Comparison of ENCODE assay signal across 10 cellular contexts in the genomic region with DNA sequence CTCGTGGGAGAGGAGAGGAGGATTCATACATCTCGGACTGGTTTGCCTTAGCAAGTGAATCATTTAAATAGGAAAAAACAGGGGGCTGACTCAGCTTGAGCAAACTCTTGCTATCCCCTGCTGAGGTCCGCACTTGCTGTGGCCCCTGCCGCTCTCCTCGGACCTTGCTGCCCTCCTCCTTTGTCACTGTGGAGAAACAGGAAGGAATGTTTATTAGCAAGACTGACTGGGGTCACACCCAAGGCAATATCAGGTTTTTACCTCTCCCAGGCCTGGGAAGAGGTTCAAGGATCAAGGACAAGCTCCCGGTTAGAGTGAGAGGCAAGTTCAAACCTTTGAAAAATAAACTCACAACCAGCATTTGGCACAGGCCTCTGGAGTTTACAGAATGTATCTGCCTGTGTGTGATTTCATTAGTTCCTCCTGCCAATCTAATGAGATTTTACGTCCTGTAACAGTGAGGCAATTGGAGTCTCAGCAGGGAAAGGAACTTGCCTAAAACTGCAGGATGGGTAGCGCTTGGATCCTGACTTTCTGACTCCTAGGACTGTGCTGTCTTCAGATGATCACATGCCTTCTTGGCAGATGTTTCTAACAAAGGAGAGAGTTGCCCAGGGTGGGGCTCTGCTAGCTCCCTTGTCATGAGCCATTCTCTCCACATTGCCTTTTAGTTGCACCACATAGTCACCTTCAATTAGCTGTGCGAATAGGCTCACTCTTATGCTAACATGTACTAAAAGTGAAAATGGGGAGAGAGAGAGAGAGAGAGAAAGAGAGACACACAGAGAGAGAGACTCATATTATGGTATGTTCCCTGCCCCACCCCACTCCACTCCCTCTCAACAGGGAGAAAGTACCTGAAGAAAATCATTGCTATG.
DNase-seq lines count a peak whose midpoint lies in the region; ATAC-seq and TF ChIP-seq lines count a peak whose summit lies in the region.
"Had no signal": no experiment of that assay in that cellular context is flagged by ENCODE, and none has a peak within 500 bp of the region (broad histone marks: within the 10 kb centered on the region; RNA-seq: fewer than 3 reads in every experiment).

No MANE protein-coding gene starts in this region.

- no peaks in the 10 kb centered on the region for H4K20me1 ChIP-seq in GM23338 (replicated peaks; ENCODE audit: insufficient read depth)

- H3K4me1 ChIP-seq in GM23338 (ENCODE audit: insufficient read depth) (peaks cover 22% of the 10 kb centered on the region), trophoblast cell (ENCODE audit: control insufficient read depth in 1 of 2, insufficient read depth in 2 of 2, low read length in 2 of 2) (peaks cover 7 to 9% of the 10 kb centered on the region in 2 experiments)
- H3K4me1 ChIP-seq: tibial artery had no signal

- DNase-seq in GM23338 (ENCODE audit: low spot score) (peak; percentile 56), SW480 (ENCODE audit: low spot score) (peak; percentile 37), glomerular visceral epithelial cell (ENCODE audit: extremely low spot score) (peak; percentile 75), trophoblast cell (no peak), T-helper 1 cell (no peak), NCI-H526 (lab: John Stamatoyannopoulos, UW) (no peak), DMS53 (lab: John Stamatoyannopoulos, UW) (no peak)
- DNase-seq: NCI-H1092 treated with DMSO at 0.1 percent for 48 hours, tibial artery had no signal

- H3K79me1 ChIP-seq in trophoblast cell (ENCODE audit: low read length), result peaks cover 18% of the 10 kb centered on the region

- no peaks in the 10 kb centered on the region for H3K27me3 Mint-ChIP-seq in GM23338 (ENCODE audit: insufficient read depth, low read depth, poor library complexity)

- H3K27ac Mint-ChIP-seq in GM23338, result peak overlapping the region; percentile 57; the same call in 1 of the 2 replicates

- peak overlapping the region; percentile 74 for H4K12ac ChIP-seq in trophoblast cell (ENCODE audit: low read depth, low read length)

- H2BK120ac ChIP-seq in trophoblast cell (ENCODE audit: insufficient read depth, low read length, poor library complexity), result peak overlapping the region; percentile 76

- H4K8ac ChIP-seq in trophoblast cell (ENCODE audit: low read depth, low read length), result peak overlapping the region; percentile 89

- peak overlapping the region; percentile 80 for H2AFZ ChIP-seq in GM23338
- H2AFZ ChIP-seq in trophoblast cell (ENCODE audit: insufficient read depth, low read length, poor library complexity), result peak overlapping the region; percentile 88

- WGBS in trophoblast cell (ENCODE audit: extremely low coverage, insufficient coverage, insufficient read length), result no CpG with 5 or more reads among the region's 9 CpGs

- peak overlapping the region; percentile 100 for H2BK12ac ChIP-seq in trophoblast cell (ENCODE audit: low read length)

- H3K4ac ChIP-seq in trophoblast cell (ENCODE audit: low read depth, low read length), result peak overlapping the region; percentile 77

- peak overlapping the region; percentile 87 for H3K14ac ChIP-seq in trophoblast cell (ENCODE audit: low read length)

- peak overlapping the region; percentile 81 for H2BK5ac ChIP-seq in trophoblast cell (ENCODE audit: low read depth, low read length, poor library complexity)

- no peaks in the 10 kb centered on the region for H3K36me3 Mint-ChIP-seq in GM23338 (ENCODE audit: low read depth)

- no peak overlapping the region for H3K23ac ChIP-seq in trophoblast cell (ENCODE audit: low read length)

- peak overlapping the region; percentile 28; the same call in 2 of the 3 replicates for H3K4me3 Mint-ChIP-seq in GM23338

- H3K27me3 ChIP-seq in GM23338 (ENCODE audit: insufficient read depth) (no peaks in the 10 kb centered on the region), trophoblast cell (ENCODE audit: insufficient read depth, low read length) (no peaks in the 10 kb centered on the region)
- H3K27me3 ChIP-seq: tibial artery had no signal

- H3K9me3 Mint-ChIP-seq in GM23338, result no peaks in the 10 kb centered on the region

- H3K4me3 ChIP-seq in GM23338 (peak overlapping the region; percentile 11; the same call in 1 of the 2 replicates), trophoblast cell (ENCODE audit: low read depth, low read length) (no peak overlapping the region)
- H3K4me3 ChIP-seq: tibial artery had no signal

- ATAC-seq in GM23338, result peak; percentile 86
- no peak for ATAC-seq in HG03139 (IDR thresholded peaks at IDR 0.05; ENCODE audit: unreplicated experiment)

- H3K79me2 ChIP-seq in GM23338 (replicated peaks; ENCODE audit: insufficient read depth) (no peaks in the 10 kb centered on the region), trophoblast cell (ENCODE audit: control insufficient read depth, insufficient read depth, low read length, poor library complexity) (peaks cover 5% of the 10 kb centered on the region)

- no peak for TF ChIP-seq CTCF in GM23338 (conservative IDR thresholded peaks at IDR 0.05; ENCODE audit: low read depth in 2 of 2)

- H2AK5ac ChIP-seq in trophoblast cell (ENCODE audit: low read length), result peak overlapping the region; percentile 86

- H3F3A ChIP-seq in GM23338 (replicated peaks; ENCODE audit: low read depth), result no peaks in the 10 kb centered on the region

- H3K27ac ChIP-seq in GM23338 (ENCODE audit: low read depth) (no peak overlapping the region; the same call in 1 of the 2 replicates), trophoblast cell (ENCODE audit: low read depth, low read length) (peak overlapping the region; percentile 7)
- H3K27ac ChIP-seq: tibial artery had no signal

- H3K36me3 ChIP-seq in GM23338 (ENCODE audit: insufficient read depth), result no peaks in the 10 kb centered on the region
- no peaks in the 10 kb centered on the region for H3K36me3 ChIP-seq in trophoblast cell (ENCODE audit: control insufficient read depth in 1 of 2, insufficient read depth in 2 of 2, low read length in 2 of 2)
- H3K36me3 ChIP-seq: tibial artery had no signal

- H3K4me1 Mint-ChIP-seq in GM23338, result peaks cover 18% of the 10 kb centered on the region

- no peak overlapping the region for H3K9ac ChIP-seq in trophoblast cell (ENCODE audit: low read length)

- H3K4me2 ChIP-seq in GM23338 (peak overlapping the region; percentile 56), trophoblast cell (ENCODE audit: low read length) (no peak overlapping the region)

- H3K9me2 ChIP-seq in GM23338 (ENCODE audit: insufficient read depth), result no peaks in the 10 kb centered on the region

- no peaks in the 10 kb centered on the region for H3K9me3 ChIP-seq in trophoblast cell (ENCODE audit: insufficient read depth, low read depth, low read length)
- H3K9me3 ChIP-seq: tibial artery had no signal

- peak overlapping the region; percentile 93 for H4K91ac ChIP-seq in trophoblast cell (ENCODE audit: low read depth, low read length)

- peak overlapping the region; percentile 94 for H3K18ac ChIP-seq in trophoblast cell (ENCODE audit: low read length)

TF ChIP-seq in GM23338, 12 proteins besides CTCF, POLR2A, EP300 and RAD21 (continues in another document):
- TF ChIP-seq, protein P1, sequence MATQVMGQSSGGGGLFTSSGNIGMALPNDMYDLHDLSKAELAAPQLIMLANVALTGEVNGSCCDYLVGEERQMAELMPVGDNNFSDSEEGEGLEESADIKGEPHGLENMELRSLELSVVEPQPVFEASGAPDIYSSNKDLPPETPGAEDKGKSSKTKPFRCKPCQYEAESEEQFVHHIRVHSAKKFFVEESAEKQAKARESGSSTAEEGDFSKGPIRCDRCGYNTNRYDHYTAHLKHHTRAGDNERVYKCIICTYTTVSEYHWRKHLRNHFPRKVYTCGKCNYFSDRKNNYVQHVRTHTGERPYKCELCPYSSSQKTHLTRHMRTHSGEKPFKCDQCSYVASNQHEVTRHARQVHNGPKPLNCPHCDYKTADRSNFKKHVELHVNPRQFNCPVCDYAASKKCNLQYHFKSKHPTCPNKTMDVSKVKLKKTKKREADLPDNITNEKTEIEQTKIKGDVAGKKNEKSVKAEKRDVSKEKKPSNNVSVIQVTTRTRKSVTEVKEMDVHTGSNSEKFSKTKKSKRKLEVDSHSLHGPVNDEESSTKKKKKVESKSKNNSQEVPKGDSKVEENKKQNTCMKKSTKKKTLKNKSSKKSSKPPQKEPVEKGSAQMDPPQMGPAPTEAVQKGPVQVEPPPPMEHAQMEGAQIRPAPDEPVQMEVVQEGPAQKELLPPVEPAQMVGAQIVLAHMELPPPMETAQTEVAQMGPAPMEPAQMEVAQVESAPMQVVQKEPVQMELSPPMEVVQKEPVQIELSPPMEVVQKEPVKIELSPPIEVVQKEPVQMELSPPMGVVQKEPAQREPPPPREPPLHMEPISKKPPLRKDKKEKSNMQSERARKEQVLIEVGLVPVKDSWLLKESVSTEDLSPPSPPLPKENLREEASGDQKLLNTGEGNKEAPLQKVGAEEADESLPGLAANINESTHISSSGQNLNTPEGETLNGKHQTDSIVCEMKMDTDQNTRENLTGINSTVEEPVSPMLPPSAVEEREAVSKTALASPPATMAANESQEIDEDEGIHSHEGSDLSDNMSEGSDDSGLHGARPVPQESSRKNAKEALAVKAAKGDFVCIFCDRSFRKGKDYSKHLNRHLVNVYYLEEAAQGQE (IDR thresholded peaks at IDR 0.05; ENCODE audit: unreplicated experiment), result no peak

Comparison
In these comparisons a context has a peak if more than half of its experiments do, and no peak if none do; other contexts are left out.
1. DNase-seq: peak in GM23338 (single experiment), SW480 (single experiment) and glomerular visceral epithelial cell (single experiment); none in trophoblast cell (0 of 2), T-helper 1 cell (0 of 5), NCI-H526 (0 of 2) and DMS53 (single experiment).